1 cellular context compared by ENCODE assay signal in genomic region chr16:2085669-2086068, GRCh38.
TF ChIP-seq lines count a peak whose summit lies in the region.

No MANE protein-coding gene starts in this region.

TF ChIP-seq in SK-N-SH, 30 proteins besides CTCF, POLR2A, EP300 and RAD21 (continued from another document):
- no peak for TF ChIP-seq EZH2phosphoT487 (IDR thresholded peaks at IDR 0.05; ENCODE audit: borderline replicate concordance, low read depth)
- no peak for TF ChIP-seq JUND (IDR thresholded peaks at IDR 0.05)
